ENCODE assay signal across 9 cellular contexts in genomic region chr17:13601776-13602551, GRCh38. TPM values are rescaled to one million over a fixed set of nuclear protein-coding genes. Genes with fewer than 3 reads are reported as not detected.
DNase-seq lines count a peak whose midpoint lies in the region; ATAC-seq, FAIRE-seq and TF ChIP-seq lines count a peak whose summit lies in the region.
"Had no signal": no experiment of that assay in that cellular context is flagged by ENCODE, and none has a peak within 500 bp of the region (broad histone marks: within the 10 kb centered on the region; RNA-seq: fewer than 3 reads in every experiment).

Gene HS3ST3A1, minus strand, starts transcription at chr17:13601929. Its CDS starts 800 bp downstream, at chr17:13601129.

- H3K9me3 ChIP-seq in CD4-positive, alpha-beta T cell (ENCODE audit: control insufficient read depth, low read length): no peaks in the 10 kb centered on the region
- no peaks in the 10 kb centered on the region for H3K9me3 ChIP-seq in colonic mucosa
- H3K9me3 ChIP-seq in HepG2 (ENCODE audit: low read length): no peaks in the 10 kb centered on the region
- peaks cover 0 to 3% (median 0%) of the 10 kb centered on the region in 4 donors for H3K9me3 ChIP-seq in tibial nerve

- peak within 1 kb of the TSS; percentile 84 for H3K4me2 ChIP-seq in HepG2 (ENCODE audit: low read depth, low read length)

- POLR2A ChIA-PET in CD4-positive, alpha-beta T cell (lab: Charles Lee): no interaction called here
- POLR2A ChIA-PET in HepG2 (lab: Yijun Ruan, JAX): no interaction called here

- H3K9ac ChIP-seq in colonic mucosa (ENCODE audit: low read depth in 2 of 2, low read length in 2 of 2) (peak within 1 kb of the TSS in 1 of 2 donors; percentile 35), HepG2 (ENCODE audit: insufficient read depth, low read depth, low read length) (no peak within 1 kb of the TSS)

- H3K79me2 ChIP-seq in HepG2 (ENCODE audit: insufficient read depth, low read length): no peaks in the 10 kb centered on the region

- peaks cover 13% of the 10 kb centered on the region for H3K4me1 Mint-ChIP-seq in CD4-positive, alpha-beta T cell (ENCODE audit: low read depth)

- H3K27me3 Mint-ChIP-seq in CD4-positive, alpha-beta T cell: peaks cover 68% of the 10 kb centered on the region

- no peak within 1 kb of the TSS for H2AFZ ChIP-seq in HepG2 (ENCODE audit: low read length)

- no TSS peak for BruUV-seq in HepG2 (replicated peaks; lab: Mats Ljungman, UMichigan)

- H4K20me1 ChIP-seq in HepG2 (ENCODE audit: insufficient read depth, low read length): no peaks in the 10 kb centered on the region; the same call in 1 of the 2 replicates

- no peak for FAIRE-seq in HepG2 (lab: Jason Lieb, UNC)
- FAIRE-seq: endothelial cell of umbilical vein had no signal

- CTCF ChIA-PET in CD4-positive, alpha-beta T cell (lab: Charles Lee): no interaction called here
- CTCF ChIA-PET in HepG2 (lab: Yijun Ruan, JAX; ENCODE audit: low intra/inter-chr PET ratio, low total read pairs): no interaction called here

- no peaks in the 10 kb centered on the region for H3K36me3 Mint-ChIP-seq in CD4-positive, alpha-beta T cell (ENCODE audit: low read depth)

- H3K4me1 ChIP-seq in colonic mucosa (no peaks in the 10 kb centered on the region), HepG2 (ENCODE audit: insufficient read depth, low read length) (peaks cover 6% of the 10 kb centered on the region), tibial nerve (peaks cover 0 to 27% (median 14%) of the 10 kb centered on the region in 4 donors)

- WGBS in HepG2 (ENCODE audit: low lambda C conversion rate): 18% methylated on average over 17 of the region's 61 CpGs
- 2 to 3% methylated on average over 11 to 52 of the region's 61 CpGs for WGBS in tibial nerve, 2 donors

- TF ChIP-seq CTCF in CD4-positive, alpha-beta T cell (IDR thresholded peaks at IDR 0.05): no peak
- TF ChIP-seq CTCF in colonic mucosa (IDR thresholded peaks at IDR 0.05) (no peak), HepG2 (CRISPR knock-in tag; IDR thresholded peaks at IDR 0.05) (no peak), tibial nerve (IDR thresholded peaks at IDR 0.05) (no peak)

- no peak for DNase-seq in CD4-positive, alpha-beta T cell
- DNase-seq in NCI-H748 treated with DMSO at 0.1 percent for 48 hours (lab: John Stamatoyannopoulos, UW): peak; percentile 9
- DNase-seq in colonic mucosa: peak; percentile 30
- no peak for DNase-seq in HepG2 (ENCODE audit: low spot score)
- no peak for DNase-seq in tibial nerve (ENCODE audit: low spot score in 2 of 2)
- DNase-seq in COR-L47 (lab: John Stamatoyannopoulos, UW): no peak

- TF ChIP-seq EP300 in HepG2 (IDR thresholded peaks at IDR 0.05; ENCODE audit: low read depth in 2 of 2, low read length in 2 of 2): no peak
- TF ChIP-seq EP300 in HepG2 (CRISPR knock-in tag; IDR thresholded peaks at IDR 0.05; ENCODE audit: borderline replicate concordance): no peak
- no peak for TF ChIP-seq EP300 in tibial nerve (IDR thresholded peaks at IDR 0.05)

- no peak for ATAC-seq in CD4-positive, alpha-beta T cell (ENCODE audit: poor library complexity)
- ATAC-seq in HepG2 (peak; percentile 83), HG03354 (IDR thresholded peaks at IDR 0.05; ENCODE audit: poor library complexity, severe bottlenecking, unreplicated experiment) (no peak), GM19463 (IDR thresholded peaks at IDR 0.05; ENCODE audit: unreplicated experiment) (no peak)

- TF ChIP-seq RAD21 in HepG2 (CRISPR knock-in tag; IDR thresholded peaks at IDR 0.05): no peak

- no peak within 1 kb of the TSS for H3K27ac ChIP-seq in CD4-positive, alpha-beta T cell (ENCODE audit: low read depth, low read length)
- H3K27ac ChIP-seq in colonic mucosa (peak within 1 kb of the TSS; percentile 7), HepG2 (ENCODE audit: extremely low read length, insufficient read depth, low read length) (no peak within 1 kb of the TSS), tibial nerve (peak within 1 kb of the TSS in 1 of 4 donors; percentile 13)

- H3K27ac Mint-ChIP-seq in CD4-positive, alpha-beta T cell: no peak within 1 kb of the TSS

- H3K36me3 ChIP-seq in colonic mucosa (no peaks in the 10 kb centered on the region), HepG2 (replicated peaks in 1 of 2; ENCODE audit: control insufficient read depth in 1 of 2, insufficient read depth in 2 of 2, low read length in 2 of 2) (no peaks in the 10 kb centered on the region), tibial nerve (no peaks in the 10 kb centered on the region)

- intact Hi-C loops in CD4-positive, alpha-beta T cell (cut with DNase I, micrococcal nuclease): no loop called here
- intact Hi-C loops in colonic mucosa (cut with DNase I) (no loop called here), HepG2 (cut with micrococcal nuclease; ENCODE audit: unreplicated experiment) (no loop called here)

- peaks cover 51% of the 10 kb centered on the region for H3K27me3 ChIP-seq in CD4-positive, alpha-beta T cell (ENCODE audit: control insufficient read depth, insufficient read depth, low read length)
- peaks cover 27% of the 10 kb centered on the region for H3K27me3 ChIP-seq in colonic mucosa
- H3K27me3 ChIP-seq in HepG2 (ENCODE audit: control insufficient read depth in 1 of 2, insufficient read depth in 2 of 2, low read length in 2 of 2): peaks cover 2 to 37% of the 10 kb centered on the region in 2 experiments; a peak in 4 of 5 replicates
- peaks cover 0 to 46% of the 10 kb centered on the region in 2 donors for H3K27me3 ChIP-seq in tibial nerve

- H3K4me3 ChIP-seq in colonic mucosa (peak within 1 kb of the TSS; percentile 25), HepG2 (replicated peaks in 1 of 3; ENCODE audit: insufficient read depth in 1 of 3, low read depth in 2 of 3, low read length in 3 of 3) (peak within 1 kb of the TSS; percentile 21 to 63 (median 36); a peak in 5 of 6 replicates), tibial nerve (peak within 1 kb of the TSS; percentile 27 to 56 (median 28))

- peak within 1 kb of the TSS; percentile 61 for H3K4me3 Mint-ChIP-seq in CD4-positive, alpha-beta T cell

- no peak for TF ChIP-seq POLR2A in HepG2 (IDR thresholded peaks at IDR 0.05; ENCODE audit: insufficient read depth in 1 of 2, low read depth in 2 of 2, low read length in 2 of 2)
- peak in 1 of 2 donors; percentile 32 for TF ChIP-seq POLR2A in tibial nerve (IDR thresholded peaks at IDR 0.05)

- in situ Hi-C loops in HepG2 (cut with HindIII; ENCODE audit: extremely low pct_ligation_motif_present, low pct_unique_long_range_greater_than_20kb): no loop called here

- H3K9me3 Mint-ChIP-seq in CD4-positive, alpha-beta T cell: no peaks in the 10 kb centered on the region

TF ChIP-seq in HepG2, 621 proteins besides CTCF, POLR2A, EP300 and RAD21 (continues in another document):
- TF ChIP-seq NFE2L1 (CRISPR knock-in tag; IDR thresholded peaks at IDR 0.05; ENCODE audit: borderline replicate concordance) (no peak), SNRNP70 (IDR thresholded peaks at IDR 0.05; ENCODE audit: low read depth, low read length) (no peak), CCDC6 (CRISPR knock-in tag; IDR thresholded peaks at IDR 0.05) (no peak), HBP1 (CRISPR knock-in tag; IDR thresholded peaks at IDR 0.05; ENCODE audit: low read depth) (no peak), NPAS2 (CRISPR knock-in tag; IDR thresholded peaks at IDR 0.05; ENCODE audit: borderline replicate concordance) (no peak), ZNF296 (CRISPR knock-in tag; conservative IDR thresholded peaks at IDR 0.05) (peak; percentile 70; the same call in 1 of the 2 replicates), ZNF225 (CRISPR knock-in tag; IDR thresholded peaks at IDR 0.05) (no peak), NFE2 (CRISPR knock-in tag; IDR thresholded peaks at IDR 0.05) (no peak), ZNF451 (CRISPR knock-in tag; IDR thresholded peaks at IDR 0.05) (no peak), TEAD2 (CRISPR knock-in tag; IDR thresholded peaks at IDR 0.05) (no peak), IKZF4 (CRISPR knock-in tag; IDR thresholded peaks at IDR 0.05; ENCODE audit: borderline replicate concordance, low read depth, not compliant biosample characterization) (peak; percentile 77)

RNA-seq across cellular contexts. Expression of gene HS3ST3A1, which starts in this region (rescaled TPM):
- total RNA-seq in CD4-positive, alpha-beta T cell: 1 to 10 TPM in 1 of 2 experiments, under 1 TPM in 1; 0.22 to 1.2 TPM
- total RNA-seq in colonic mucosa (under 1 TPM; 0.48 to 0.91 TPM), HepG2 (2016; rRNA removed; fragmentation: Illumina TruSeq; extraction: Trizol) (2.9 and 3.5 TPM in 2 replicates), tibial nerve (1 to 10 TPM in 1 of 4 donors, under 1 TPM in 1, not detected in 2; 0.30 to 7.3 TPM)
- total RNA-seq in HepG2 (2016; cell fraction: cytosol; rRNA removed; fragmentation: Illumina TruSeq; extraction: Trizol; ENCODE audit: low read depth): 1.2 and 1.3 TPM in 2 replicates
- total RNA-seq in HepG2 (2016; cell fraction: insoluble cytoplasmic fraction; rRNA removed; fragmentation: Illumina TruSeq; extraction: Trizol): 2.0 and 5.1 TPM in 2 replicates
- 2.4 TPM in 2 replicates for total RNA-seq in HepG2 (2016; cell fraction: membrane; rRNA removed; fragmentation: Illumina TruSeq; extraction: Trizol)
- total RNA-seq in HepG2 (2016; cell fraction: nucleus; rRNA removed; fragmentation: Illumina TruSeq; extraction: Trizol): 2.8 and 3.0 TPM in 2 replicates
- 1.3 and 4.4 TPM in 2 replicates for polyA plus RNA-seq in HepG2 (2011; rRNA removed)
- 1.2 and 2.1 TPM in 2 replicates for polyA plus RNA-seq in HepG2 (2011; cell fraction: cytosol; rRNA removed)
- polyA plus RNA-seq in HepG2 (2011; cell fraction: nucleus; rRNA removed): 4.9 and 7.4 TPM in 2 replicates
- polyA plus RNA-seq in HepG2 (2012): 1.1 and 1.2 TPM in 2 replicates
- polyA plus RNA-seq in HepG2 (2016; cell fraction: cytosol; fragmentation: Illumina TruSeq; extraction: Trizol; ENCODE audit: low read depth): 0.42 and 0.45 TPM in 2 replicates
- 1.2 and 1.4 TPM in 2 replicates for polyA plus RNA-seq in HepG2 (2016; cell fraction: insoluble cytoplasmic fraction; fragmentation: Illumina TruSeq; extraction: Trizol; ENCODE audit: low read depth)
- polyA plus RNA-seq in HepG2 (2016; cell fraction: membrane; fragmentation: Illumina TruSeq; extraction: Trizol; ENCODE audit: low read depth): 0.73 and 0.81 TPM in 2 replicates
- polyA plus RNA-seq in HepG2 (2016; cell fraction: nucleus; fragmentation: Illumina TruSeq; extraction: Trizol; ENCODE audit: insufficient read depth, low read depth): 3.2 and 6.7 TPM in 2 replicates
- 11.7 TPM in 1 of 2 replicates, not detected in the other for polyA minus RNA-seq in HepG2 (2011; rRNA and poly(A)+ RNA removed; ENCODE audit: low replicate concordance)
- polyA minus RNA-seq in HepG2 (2011; cell fraction: cytosol; rRNA and poly(A)+ RNA removed): 12.5 and 12.8 TPM in 2 replicates
- 3.4 and 4.5 TPM in 2 replicates for polyA minus RNA-seq in HepG2 (2011; cell fraction: nucleus; rRNA and poly(A)+ RNA removed)
- total RNA-seq: endothelial cell of umbilical vein had no signal
- polyA plus RNA-seq: endothelial cell of umbilical vein had no signal

Comparison
In these comparisons a context has a peak if more than half of its experiments do, and no peak if none do; other contexts are left out.
1. Peak in DNase-seq, H3K4me3 ChIP-seq and H3K27ac ChIP-seq in colonic mucosa; RNA of the gene not detected or under 1 TPM.